21 cellular contexts compared by ENCODE assay signal in genomic region chr2:169963786-169964185, GRCh38.
"Had no signal": no experiment of that assay in that cellular context is flagged by ENCODE, and none has a peak within 500 bp of the region (broad histone marks: within the 10 kb centered on the region; RNA-seq: fewer than 3 reads in every experiment).

No MANE protein-coding gene starts in this region.

- H3K4me3 Mint-ChIP-seq: activated CD4-positive, alpha-beta memory T cell treated with anti-CD3 and anti-CD28 coated beads for 36 hours; activated naive CD8-positive, alpha-beta T cell; activated T-helper 1 cell treated with anti-CD3 and anti-CD28 coated beads, Interleukin-12 subunit alpha, Interleukin-12 subunit beta, Interleukin-2, Interleukin-4 antibody, amounts not matched to agents 30 ng/mL and 10 ng/mL and 1 ng/mL, durations not matched to agents 14 hours and 24 hours and 36 hours; immature natural killer cell; memory B cell; naive thymus-derived CD8-positive, alpha-beta T cell had no signal

- H3K27ac ChIP-seq: body of pancreas, dorsolateral prefrontal cortex, epithelial cell of prostate, heart right ventricle, ovary, tibial nerve, uterus had no signal

- H3K4me3 ChIP-seq: body of pancreas, dorsolateral prefrontal cortex, heart right ventricle, ovary, tibial nerve, uterus had no signal

- DNase-seq: activated CD4-positive, alpha-beta memory T cell treated with anti-CD3 and anti-CD28 coated beads for 36 hours; activated gamma-delta T cell treated with Interleukin-2 at 50 U/mL for 16 hours; activated T-cell treated with anti-CD3 and anti-CD28 coated beads for 4 hours; amygdala; body of pancreas; dorsolateral prefrontal cortex; heart right ventricle; immature natural killer cell; naive thymus-derived CD8-positive, alpha-beta T cell; ovary; stimulated activated naive CD4-positive, alpha-beta T cell treated with Interleukin-2 at 50 U/mL for 16 hours; substantia nigra; SW 1271; T-helper 2 cell; uterus had no signal

- H3K36me3 ChIP-seq: ovary, uterus had no signal

- H3K27me3 Mint-ChIP-seq: activated CD4-positive, alpha-beta memory T cell treated with anti-CD3 and anti-CD28 coated beads for 36 hours; activated naive CD8-positive, alpha-beta T cell; memory B cell; naive thymus-derived CD8-positive, alpha-beta T cell had no signal

- H3K4me1 ChIP-seq: body of pancreas, uterus had no signal

- H3K9me3 Mint-ChIP-seq: activated T-helper 1 cell treated with anti-CD3 and anti-CD28 coated beads, Interleukin-12 subunit alpha, Interleukin-12 subunit beta, Interleukin-2, Interleukin-4 antibody, amounts not matched to agents 30 ng/mL and 10 ng/mL and 1 ng/mL, durations not matched to agents 14 hours and 24 hours and 36 hours; immature natural killer cell had no signal

- H3K27me3 ChIP-seq: body of pancreas, dorsolateral prefrontal cortex, heart right ventricle, ovary, tibial nerve, uterus had no signal

- ATAC-seq: body of pancreas; heart right ventricle; naive thymus-derived CD8-positive, alpha-beta T cell; sciatic nerve had no signal

- H3K9me3 ChIP-seq: body of pancreas, ovary had no signal

- H3K27ac Mint-ChIP-seq: activated CD4-positive, alpha-beta memory T cell treated with anti-CD3 and anti-CD28 coated beads for 36 hours; activated naive CD8-positive, alpha-beta T cell; activated T-helper 1 cell treated with anti-CD3 and anti-CD28 coated beads, Interleukin-12 subunit alpha, Interleukin-12 subunit beta, Interleukin-2, Interleukin-4 antibody, amounts not matched to agents 30 ng/mL and 10 ng/mL and 1 ng/mL, durations not matched to agents 14 hours and 24 hours and 36 hours; immature natural killer cell; memory B cell had no signal

- H3K4me1 Mint-ChIP-seq: memory B cell had no signal
